ENCODE assay signal across 18 cellular contexts in genomic region chr18:10286580-10287150, GRCh38.
"Had no signal": no experiment of that assay in that cellular context is flagged by ENCODE, and none has a peak within 500 bp of the region (broad histone marks: within the 10 kb centered on the region; RNA-seq: fewer than 3 reads in every experiment).

No MANE protein-coding gene starts in this region.

- DNase-seq: activated CD4-positive, alpha-beta T cell treated with anti-CD3 and anti-CD28 coated beads for 1 hour; activated CD8-positive, alpha-beta memory T cell treated with anti-CD3 and anti-CD28 coated beads for 24 hours; activated CD8-positive, alpha-beta memory T cell treated with anti-CD3 and anti-CD28 coated beads, Interleukin-2, amount 50 U/mL, for 4 hours; activated T-cell treated with anti-CD3 and anti-CD28 coated beads, Interleukin-2, amount 50 U/mL, for 24 hours; adrenal gland; colonic mucosa; esophagus squamous epithelium; heart right ventricle; kidney; lower lobe of right lung; natural killer cell; right cardiac atrium; stimulated activated CD4-positive, alpha-beta T cell treated with anti-CD3 and anti-CD28 coated beads, Interleukin-1b, Interleukin-23, amount 100 ng/mL, for 48 hours; transverse colon; WERI-Rb-1 had no signal

- H3K27me3 ChIP-seq: adrenal gland, colonic mucosa, esophagus squamous epithelium, heart right ventricle, transverse colon had no signal

- H3K4me3 Mint-ChIP-seq: activated T-cell treated with anti-CD3 and anti-CD28 coated beads, Interleukin-2, amount 50 U/mL, for 24 hours; activated T-helper 17 cell treated with anti-CD3 and anti-CD28 coated beads, Interleukin-2, amount 50 U/mL, for 72 hours; natural killer cell; stimulated activated naive CD8-positive, alpha-beta T cell treated with anti-CD3 and anti-CD28 coated beads, Interleukin-15, Interleukin-2, amounts not matched to agents 100 ng/mL and 50 ng/mL, for 24 hours had no signal

- H3K9me3 ChIP-seq: colonic mucosa, lower lobe of right lung, transverse colon had no signal

- H3K9me3 Mint-ChIP-seq: natural killer cell had no signal

- H3K27ac ChIP-seq: adrenal gland, colonic mucosa, lower lobe of right lung, transverse colon, WERI-Rb-1 had no signal

- H3K36me3 Mint-ChIP-seq: natural killer cell had no signal

- H3K36me3 ChIP-seq: adrenal gland, colonic mucosa, esophagus squamous epithelium, heart right ventricle, lower lobe of right lung, transverse colon, WERI-Rb-1 had no signal

- H3K4me1 ChIP-seq: adrenal gland, colonic mucosa had no signal

- H3K27ac Mint-ChIP-seq: activated naive CD4-positive, alpha-beta T cell treated with anti-CD3 and anti-CD28 coated beads, Interleukin-2, amount 50 U/mL, for 72 hours; activated T-cell treated with anti-CD3 and anti-CD28 coated beads, Interleukin-2, amount 50 U/mL, for 24 hours; activated T-helper 17 cell treated with anti-CD3 and anti-CD28 coated beads, Interleukin-2, amount 50 U/mL, for 72 hours; natural killer cell; stimulated activated naive CD8-positive, alpha-beta T cell treated with anti-CD3 and anti-CD28 coated beads, Interleukin-15, Interleukin-2, amounts not matched to agents 100 ng/mL and 50 ng/mL, for 24 hours had no signal

- H3K27me3 Mint-ChIP-seq: stimulated activated naive CD8-positive, alpha-beta T cell treated with anti-CD3 and anti-CD28 coated beads, Interleukin-15, Interleukin-2, amounts not matched to agents 100 ng/mL and 50 ng/mL, for 24 hours had no signal

- H3K4me3 ChIP-seq: adrenal gland, colonic mucosa, esophagus squamous epithelium, heart right ventricle, lower lobe of right lung, transverse colon had no signal

- ATAC-seq: activated naive CD4-positive, alpha-beta T cell treated with anti-CD3 and anti-CD28 coated beads, Interleukin-2, amount 50 U/mL, for 72 hours; activated T-helper 17 cell treated with anti-CD3 and anti-CD28 coated beads, Interleukin-2, amount 50 U/mL, for 72 hours; heart right ventricle; lower lobe of right lung; natural killer cell; right cardiac atrium had no signal

- H3K4me1 Mint-ChIP-seq: activated T-helper 17 cell treated with anti-CD3 and anti-CD28 coated beads, Interleukin-2, amount 50 U/mL, for 72 hours; natural killer cell had no signal
